In the genomic region with DNA sequence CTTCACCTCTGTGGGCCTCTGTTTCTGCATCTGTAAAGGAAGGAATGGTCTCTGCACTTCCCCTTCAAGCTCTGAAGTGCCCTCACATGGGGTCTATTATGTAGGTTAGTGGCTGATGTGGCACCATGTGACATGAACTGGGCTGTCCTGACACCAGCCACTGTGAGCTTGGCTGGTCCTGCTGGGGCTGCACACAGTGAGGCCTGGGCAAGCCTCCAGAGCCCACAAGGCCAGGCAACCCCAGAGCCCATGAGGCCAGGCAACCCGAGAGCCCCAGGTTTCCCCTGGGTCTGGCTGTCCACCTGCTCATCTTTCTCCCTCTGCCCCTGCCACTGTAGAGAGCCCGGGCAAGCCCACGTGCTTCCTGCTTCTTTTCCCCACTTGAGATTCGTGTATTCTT, we compare ENCODE assay signal across 15 cellular contexts.
"Had no signal": no experiment of that assay in that cellular context is flagged by ENCODE, and none has a peak within 500 bp of the region (broad histone marks: within the 10 kb centered on the region; RNA-seq: fewer than 3 reads in every experiment).

No MANE protein-coding gene starts in this region.

- H3K36me3 Mint-ChIP-seq: activated naive CD8-positive, alpha-beta T cell; memory B cell had no signal

- DNase-seq: activated CD4-positive, alpha-beta T cell treated with anti-CD3 and anti-CD28 coated beads for 1 hour; activated CD4-positive, alpha-beta T cell treated with anti-CD3 and anti-CD28 coated beads, Interleukin-2, amount 50 U/mL, for 48 hours; activated effector memory CD4-positive, alpha-beta T cell treated with anti-CD3 and anti-CD28 coated beads, Interleukin-2, amount 50 U/mL, for 16 hours; activated T-cell treated with anti-CD3 and anti-CD28 coated beads, Interleukin-2, amount 50 U/mL, for 4 hours; esophagus squamous epithelium; foreskin fibroblast; head of caudate nucleus; left lung; nephron progenitor cell; ovary; stimulated activated CD4-positive, alpha-beta T cell treated with anti-CD3 and anti-CD28 coated beads, Interleukin-4, amount 100 ng/mL, for 4 hours; tibial artery; uterus had no signal

- H3K4me3 Mint-ChIP-seq: activated naive CD8-positive, alpha-beta T cell; activated T-cell treated with anti-CD3 and anti-CD28 coated beads, Interleukin-2, amount 50 U/mL, for 4 hours; memory B cell; nephron progenitor cell had no signal

- H3K27ac Mint-ChIP-seq: activated naive CD8-positive, alpha-beta T cell; memory B cell; nephron progenitor cell had no signal

- H3K27ac ChIP-seq: left lung, ovary, tibial artery, uterus had no signal

- H3K36me3 ChIP-seq: left lung, ovary, tibial artery, uterus had no signal

- H3K9me3 Mint-ChIP-seq: activated T-cell treated with anti-CD3 and anti-CD28 coated beads, Interleukin-2, amount 50 U/mL, for 4 hours; memory B cell; nephron progenitor cell had no signal

- H3K4me1 ChIP-seq: left lung, uterus had no signal

- H3K4me3 ChIP-seq: esophagus squamous epithelium, left lung, ovary, tibial artery, uterus had no signal

- H3K9me3 ChIP-seq: esophagus squamous epithelium, left lung, ovary, tibial artery, uterus had no signal

- H3K27me3 ChIP-seq: esophagus squamous epithelium, left lung, ovary, tibial artery, uterus had no signal
